ENCODE assay signal across 11 cellular contexts in genomic region chr1:99782920-99783319, GRCh38.
"Had no signal": no experiment of that assay in that cellular context is flagged by ENCODE, and none has a peak within 500 bp of the region (broad histone marks: within the 10 kb centered on the region; RNA-seq: fewer than 3 reads in every experiment).

No MANE protein-coding gene starts in this region.

- H3K27ac Mint-ChIP-seq: GM23338, HFFc6 had no signal

- H3K36me3 ChIP-seq: HAP-1 had no signal

- H3K9me3 ChIP-seq: HAP-1 had no signal

- DNase-seq: GM23248, GOT3, H7, H9, HCEC 1CT, HFFc6 had no signal

- FAIRE-seq: H1, H54 had no signal

- ATAC-seq: GM23338, HCT116 had no signal

- H3K4me3 ChIP-seq: GM23248, GM23338, HAP-1 had no signal

- H3K9ac ChIP-seq: GM23248 had no signal

- H3K9me3 Mint-ChIP-seq: GM23338, H9, HFFc6 had no signal

- H3K4me1 ChIP-seq: HAP-1 had no signal

- H3K4me3 Mint-ChIP-seq: GM23338, H9, HFFc6 had no signal

- H2AFZ ChIP-seq: GM23248, GM23338 had no signal

- H3K27ac ChIP-seq: GM23248 had no signal

- H3K4me1 Mint-ChIP-seq: GM23338, H9 had no signal

- H3K4me2 ChIP-seq: GM23338 had no signal
